9 cellular contexts compared by ENCODE assay signal in the genomic region with DNA sequence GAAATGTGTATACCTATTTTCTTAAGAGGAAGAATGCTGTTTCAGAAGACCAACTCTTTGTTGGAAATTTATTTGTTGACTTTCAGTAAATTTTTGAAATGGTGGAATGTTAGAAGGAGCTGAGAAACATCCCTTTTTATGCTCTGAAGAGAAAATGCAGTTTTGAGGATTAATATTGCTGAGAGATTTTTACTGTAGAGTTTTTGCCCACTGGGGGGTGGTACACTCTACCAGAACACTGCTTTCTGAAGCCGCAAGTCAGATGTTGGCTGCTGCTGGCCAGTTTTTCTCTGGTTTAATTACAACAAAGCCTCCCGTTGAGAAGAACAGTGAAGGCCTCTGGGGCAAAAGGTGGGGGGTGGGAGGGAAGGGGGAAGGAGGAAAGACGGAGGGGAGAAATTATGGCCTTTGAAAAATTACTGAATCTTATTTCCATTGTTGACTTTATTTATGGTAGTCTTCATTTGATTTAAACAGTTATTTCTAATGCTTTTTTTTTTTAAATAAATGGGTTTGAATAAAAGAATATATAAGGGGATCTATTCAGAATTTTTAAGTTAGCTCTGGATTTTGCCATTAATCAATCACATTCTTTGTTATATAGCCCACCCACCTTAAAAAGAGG. TPM values are rescaled to one million over a fixed set of nuclear protein-coding genes. Genes with fewer than 3 reads are reported as not detected.
DNase-seq lines count a peak whose midpoint lies in the region; ATAC-seq and TF ChIP-seq lines count a peak whose summit lies in the region.
"Had no signal": no experiment of that assay in that cellular context is flagged by ENCODE, and none has a peak within 500 bp of the region (broad histone marks: within the 10 kb centered on the region; RNA-seq: fewer than 3 reads in every experiment).

No MANE protein-coding gene starts in this region.

- POLR2A ChIA-PET in activated CD4-positive, alpha-beta T cell treated with anti-CD3 and anti-CD28 coated beads, Interleukin-2, amount 10 ng/mL, durations not matched to agents 7 days and 5 days (lab: Charles Lee): no interaction called here

- no peaks in the 10 kb centered on the region for H3K27me3 ChIP-seq in GM06990 (replicated peaks; ENCODE audit: control insufficient read depth, insufficient read depth, low read length)

- CTCF ChIA-PET in activated CD4-positive, alpha-beta T cell treated with anti-CD3 and anti-CD28 coated beads, Interleukin-2, amount 10 ng/mL, durations not matched to agents 7 days and 5 days (lab: Charles Lee): no interaction called here

- no peak overlapping the region for H3K4me3 ChIP-seq in GM06990 (replicated peaks; ENCODE audit: low read depth, low read length)

- no peak for DNase-seq in GM06990 (ENCODE audit: extremely low read depth, insufficient read length)
- DNase-seq in NCI-H2171 treated with DMSO at 0.1 percent for 48 hours (lab: John Stamatoyannopoulos, UW): peak; percentile 45
- no peak for DNase-seq in chondrocyte (ENCODE audit: low spot score)
- peak; percentile 86 for DNase-seq in midbrain (lab: John Stamatoyannopoulos, UW)
- no peak for DNase-seq in activated CD4-positive, alpha-beta T cell treated with anti-CD3 and anti-CD28 coated beads, Interleukin-2, amount 10 ng/mL, durations not matched to agents 7 days and 5 days
- DNase-seq in activated gamma-delta T cell treated with Interleukin-2 at 50 U/mL for 16 hours: no peak

- peaks cover 32% of the 10 kb centered on the region for H3K4me1 Mint-ChIP-seq in chondrocyte (ENCODE audit: low read depth)
- H3K4me1 Mint-ChIP-seq in activated CD4-positive, alpha-beta T cell treated with anti-CD3 and anti-CD28 coated beads, Interleukin-2, amount 10 ng/mL, durations not matched to agents 7 days and 5 days: no peaks in the 10 kb centered on the region

- no peaks in the 10 kb centered on the region for H3K9me3 Mint-ChIP-seq in chondrocyte (ENCODE audit: low read depth)
- H3K9me3 Mint-ChIP-seq in activated CD4-positive, alpha-beta T cell treated with anti-CD3 and anti-CD28 coated beads, Interleukin-2, amount 10 ng/mL, durations not matched to agents 7 days and 5 days: no peaks in the 10 kb centered on the region

- H3K36me3 Mint-ChIP-seq in chondrocyte (ENCODE audit: low read depth): no peaks in the 10 kb centered on the region
- H3K36me3 Mint-ChIP-seq in activated CD4-positive, alpha-beta T cell treated with anti-CD3 and anti-CD28 coated beads, Interleukin-2, amount 10 ng/mL, durations not matched to agents 7 days and 5 days (ENCODE audit: low read depth): no peaks in the 10 kb centered on the region

- ATAC-seq in GM21528 (IDR thresholded peaks at IDR 0.05; ENCODE audit: low FRiP score, unreplicated experiment) (no peak), GM19452 (IDR thresholded peaks at IDR 0.05; ENCODE audit: unreplicated experiment) (no peak)

- H3K4me3 Mint-ChIP-seq in chondrocyte (ENCODE audit: unreplicated experiment): peak overlapping the region; percentile 15
- no peak overlapping the region for H3K4me3 Mint-ChIP-seq in activated CD4-positive, alpha-beta T cell treated with anti-CD3 and anti-CD28 coated beads, Interleukin-2, amount 10 ng/mL, durations not matched to agents 7 days and 5 days

- TF ChIP-seq CTCF in GM06990 (IDR thresholded peaks at IDR 0.05; ENCODE audit: insufficient read depth, low read length, poor library complexity, severe bottlenecking) (peak; percentile 43), chondrocyte (IDR thresholded peaks at IDR 0.05) (peak; percentile 80)

- H3K36me3 ChIP-seq in GM06990 (ENCODE audit: control insufficient read depth, insufficient read depth, low read length): no peaks in the 10 kb centered on the region

- H3K27ac Mint-ChIP-seq in chondrocyte (ENCODE audit: unreplicated experiment): no peak overlapping the region
- no peak overlapping the region for H3K27ac Mint-ChIP-seq in activated CD4-positive, alpha-beta T cell treated with anti-CD3 and anti-CD28 coated beads, Interleukin-2, amount 10 ng/mL, durations not matched to agents 7 days and 5 days

- peaks cover 10% of the 10 kb centered on the region for H3K27me3 Mint-ChIP-seq in chondrocyte (ENCODE audit: low read depth)
- no peaks in the 10 kb centered on the region for H3K27me3 Mint-ChIP-seq in activated CD4-positive, alpha-beta T cell treated with anti-CD3 and anti-CD28 coated beads, Interleukin-2, amount 10 ng/mL, durations not matched to agents 7 days and 5 days

RNA-seq across cellular contexts. Expression of a gene that starts 3.0 kb away (rescaled TPM):
- total RNA-seq in chondrocyte: 1.5 to 1.7 TPM (median 1.7 TPM) in 3 replicates
- total RNA-seq in activated CD4-positive, alpha-beta T cell treated with anti-CD3 and anti-CD28 coated beads, Interleukin-2, amount 10 ng/mL, durations not matched to agents 7 days and 5 days: not detected
- total RNA-seq: T-helper 2 cell treated with Interferon-gamma antibody and Interleukin-4, amounts not matched to agents 100 ng/mL and 5 ng/mL, for 36 hours had no signal

Comparison
In these comparisons a context has a peak if more than half of its experiments do, and no peak if none do; other contexts are left out.
1. DNase-seq: peak in NCI-H2171 treated with DMSO at 0.1 percent for 48 hours (single experiment) and midbrain (single experiment); none in GM06990 (single experiment), chondrocyte (single experiment), activated CD4-positive, alpha-beta T cell treated with anti-CD3 and anti-CD28 coated beads, Interleukin-2, amount 10 ng/mL, durations not matched to agents 7 days and 5 days (single experiment) and activated gamma-delta T cell treated with Interleukin-2 at 50 U/mL for 16 hours (single experiment).